ENCODE assay signal across 14 cellular contexts in the genomic region with DNA sequence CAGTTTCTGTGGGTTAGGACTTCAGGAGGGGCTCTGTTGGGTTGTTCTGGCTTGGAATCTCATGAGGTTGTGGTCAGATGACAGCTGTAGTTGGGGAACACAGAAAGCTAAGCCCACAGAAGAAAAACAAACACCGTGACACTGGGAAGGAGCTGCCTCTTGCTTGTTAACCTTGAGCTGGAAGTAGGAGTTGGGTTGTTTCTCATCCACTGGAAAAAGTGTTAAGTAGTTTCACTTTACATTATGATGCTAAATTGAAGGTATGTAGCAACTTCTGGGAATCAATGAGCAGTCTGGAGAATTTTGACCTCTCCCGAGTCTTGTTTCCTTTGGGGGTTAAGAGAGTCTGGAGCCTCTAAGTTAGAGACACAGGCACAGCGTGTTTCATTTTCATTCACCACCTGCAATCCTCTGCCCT. TPM values are rescaled to one million over a fixed set of nuclear protein-coding genes. Genes with fewer than 3 reads are reported as not detected.
DNase-seq lines count a peak whose midpoint lies in the region; ATAC-seq and TF ChIP-seq lines count a peak whose summit lies in the region.
"Had no signal": no experiment of that assay in that cellular context is flagged by ENCODE, and none has a peak within 500 bp of the region (broad histone marks: within the 10 kb centered on the region; RNA-seq: fewer than 3 reads in every experiment).

No MANE protein-coding gene starts in this region.

- H3K27me3 Mint-ChIP-seq in chondrocyte (ENCODE audit: low read depth): no peaks in the 10 kb centered on the region

- peaks cover 5% of the 10 kb centered on the region for H3K36me3 Mint-ChIP-seq in chondrocyte (ENCODE audit: low read depth)

- no TSS peak for BruUV-seq in IMR-90 (replicated peaks; lab: Mats Ljungman, UMichigan)

- no peak overlapping the region for H3K4me3 Mint-ChIP-seq in chondrocyte (ENCODE audit: unreplicated experiment)
- H3K4me3 Mint-ChIP-seq: activated T-cell treated with anti-CD3 and anti-CD28 coated beads, Interleukin-2, amount 50 U/mL, for 4 hours had no signal

- H3K4me1 ChIP-seq in IMR-90 (ENCODE audit: control insufficient read depth, insufficient read depth, low read length) (peaks cover 5% of the 10 kb centered on the region; the same call in 1 of the 2 replicates), mesenchymal stem cell (ENCODE audit: control insufficient read depth, insufficient read depth, low read depth, low read length) (peaks cover 8% of the 10 kb centered on the region)
- H3K4me1 ChIP-seq: foreskin keratinocyte, Peyer's patch had no signal

- POLR2A ChIA-PET in IMR-90 (lab: Charles Lee; ENCODE audit: unreplicated experiment): no interaction called here

- H3K23ac ChIP-seq in IMR-90 (ENCODE audit: low read depth, low read length) (0 out of 2 replicates have a peak overlapping the region, but pooled peaks have one; percentile 8), mesenchymal stem cell (ENCODE audit: low read length in 2 of 2) (no peak overlapping the region)

- ATAC-seq in IMR-90 (ENCODE audit: low read depth): peak; percentile 88
- no peak for ATAC-seq in GM18498 (IDR thresholded peaks at IDR 0.05; ENCODE audit: unreplicated experiment)
- ATAC-seq: activated T-cell treated with anti-CD3 and anti-CD28 coated beads, Interleukin-2, amount 50 U/mL, for 4 hours; foreskin keratinocyte; left lobe of liver had no signal

- dilution Hi-C loops in IMR-90 (cut with HindIII; ENCODE audit: low sequenced_read_pairs, unreplicated experiment): no loop called here

- H3K4ac ChIP-seq in IMR-90 (ENCODE audit: low read depth, low read length): no peak overlapping the region
- H3K4ac ChIP-seq in mesenchymal stem cell (ENCODE audit: low read depth in 1 of 2, low read length in 2 of 2): no peak overlapping the region

- no peak overlapping the region for H4K8ac ChIP-seq in IMR-90 (ENCODE audit: low read depth in 2 of 2, low read length in 2 of 2)
- no peak overlapping the region for H4K8ac ChIP-seq in mesenchymal stem cell (ENCODE audit: low read length)

- H3K14ac ChIP-seq in IMR-90 (replicated peaks; ENCODE audit: low read depth, low read length): no peak overlapping the region
- no peak overlapping the region for H3K14ac ChIP-seq in mesenchymal stem cell (ENCODE audit: low read length in 2 of 2)

- H3K4me3 ChIP-seq in AG10803 (ENCODE audit: low read length) (no peak overlapping the region), IMR-90 (ENCODE audit: insufficient read depth, low read depth, low read length) (no peak overlapping the region), mesenchymal stem cell (ENCODE audit: insufficient read depth in 1 of 2, low read depth in 1 of 2, low read length in 2 of 2) (no peak overlapping the region)
- H3K4me3 ChIP-seq: Peyer's patch, upper lobe of left lung had no signal

- H2BK5ac ChIP-seq in IMR-90 (ENCODE audit: low read depth, low read length, poor library complexity, severe bottlenecking) (no peak overlapping the region), mesenchymal stem cell (ENCODE audit: low read depth, low read length, poor library complexity, severe bottlenecking) (no peak overlapping the region)

- H3K9me3 ChIP-seq in IMR-90 (ENCODE audit: control insufficient read depth, insufficient read depth, low read length) (no peaks in the 10 kb centered on the region), mesenchymal stem cell (ENCODE audit: control insufficient read depth, low read length) (no peaks in the 10 kb centered on the region)
- H3K9me3 ChIP-seq: Peyer's patch, upper lobe of left lung had no signal

- no CpG with 5 or more reads among the region's 3 CpGs for WGBS in IMR-90 (ENCODE audit: extremely low coverage in 2 of 2, insufficient read length in 1 of 2), 2 experiments
- 70% methylated on average over 3 of the region's 3 CpGs for WGBS in mesenchymal stem cell

- intact Hi-C loops in IMR-90 (cut with micrococcal nuclease): no loop called here

- H2AFZ ChIP-seq in IMR-90 (replicated peaks; ENCODE audit: low read length, poor library complexity): no peak overlapping the region
- no peak overlapping the region for H2AFZ ChIP-seq in mesenchymal stem cell (ENCODE audit: low read depth, low read length)

- H2BK120ac ChIP-seq in IMR-90 (ENCODE audit: low read depth, low read length) (no peak overlapping the region), mesenchymal stem cell (ENCODE audit: low read depth, low read length) (no peak overlapping the region)

- no peak overlapping the region for H3K18ac ChIP-seq in IMR-90 (ENCODE audit: low read depth, low read length)
- H3K18ac ChIP-seq in mesenchymal stem cell (ENCODE audit: low read depth in 1 of 2, low read length in 2 of 2): no peak overlapping the region

- TF ChIP-seq CTCF in AG10803 (conservative IDR thresholded peaks at IDR 0.05; ENCODE audit: low read length) (no peak), IMR-90 (conservative IDR thresholded peaks at IDR 0.05; ENCODE audit: low read depth, low read length) (no peak), chondrocyte (IDR thresholded peaks at IDR 0.05) (no peak)

- no peak overlapping the region for H2AK5ac ChIP-seq in IMR-90 (ENCODE audit: low read depth, low read length)
- H2AK5ac ChIP-seq in mesenchymal stem cell (ENCODE audit: low read length, severe bottlenecking): peak overlapping the region; percentile 53

- H4K20me1 ChIP-seq in IMR-90 (ENCODE audit: insufficient read depth, low read length): peaks cover 32% of the 10 kb centered on the region

- TF ChIP-seq RAD21 in IMR-90 (IDR thresholded peaks at IDR 0.05; ENCODE audit: low read length): no peak

- H3K4me2 ChIP-seq in IMR-90 (ENCODE audit: low read depth, low read length) (peak overlapping the region; percentile 43), mesenchymal stem cell (ENCODE audit: low read length, poor library complexity, severe bottlenecking) (no peak overlapping the region)

- peaks cover 8% of the 10 kb centered on the region; the same call in 1 of the 2 replicates for H3K9me1 ChIP-seq in IMR-90 (ENCODE audit: insufficient read depth, low read length)

- H3K4me1 Mint-ChIP-seq in chondrocyte (ENCODE audit: low read depth): peaks cover 21% of the 10 kb centered on the region

- H4K5ac ChIP-seq in IMR-90 (ENCODE audit: low read depth, low read length): no peak overlapping the region

- in situ Hi-C loops in IMR-90 (cut with MboI; ENCODE audit: low sequenced_read_pairs): no loop called here

- CTCF ChIA-PET in IMR-90 (lab: Yijun Ruan, JAX): interaction anchor here (1.6 kb wide), 1 partner anchor 11 kb away, joined by 4 read pairs; no protein-coding TSS in a partner anchor

- H2BK20ac ChIP-seq in IMR-90 (ENCODE audit: low read depth, low read length): no peak overlapping the region

- DNase-seq in AG10803 (ENCODE audit: low read depth): peak; percentile 15
- DNase-seq in IMR-90: peak; percentile 80
- DNase-seq in chondrocyte (ENCODE audit: low spot score): no peak
- DNase-seq in mesenchymal stem cell: peak; percentile 81
- DNase-seq in NCI-H1092 treated with DMSO at 0.1 percent for 48 hours (lab: John Stamatoyannopoulos, UW): no peak
- DNase-seq in A172 (ENCODE audit: low spot score): no peak
- no peak for DNase-seq in NOMO-1 treated with dmso at 0.1 percent for 144 hours (lab: John Stamatoyannopoulos, UW; ENCODE audit: unreplicated experiment)
- DNase-seq: activated T-cell treated with anti-CD3 and anti-CD28 coated beads, Interleukin-2, amount 50 U/mL, for 4 hours; central memory CD4-positive, alpha-beta T cell; foreskin keratinocyte; Peyer's patch; upper lobe of left lung had no signal

- H3K36me3 ChIP-seq in IMR-90 (ENCODE audit: control insufficient read depth, insufficient read depth, low read length): peaks cover under 1% of the 10 kb centered on the region
- peaks cover 0 to 18% of the 10 kb centered on the region in 2 experiments for H3K36me3 ChIP-seq in mesenchymal stem cell (ENCODE audit: control insufficient read depth in 1 of 2, insufficient read depth in 2 of 2, low read depth in 1 of 2, low read length in 2 of 2)
- H3K36me3 ChIP-seq: Peyer's patch had no signal

- H3K27ac ChIP-seq in IMR-90 (ENCODE audit: insufficient read depth, low read length) (no peak overlapping the region), mesenchymal stem cell (ENCODE audit: low read length, poor library complexity, severe bottlenecking) (peak overlapping the region; percentile 59)
- H3K27ac ChIP-seq: foreskin keratinocyte, Peyer's patch, upper lobe of left lung had no signal

- no peak overlapping the region for H3K56ac ChIP-seq in IMR-90 (ENCODE audit: extremely low read depth, insufficient read depth, low read length)

- no peak overlapping the region for H2BK15ac ChIP-seq in IMR-90 (ENCODE audit: low read depth, low read length)
- no peak overlapping the region for H2BK15ac ChIP-seq in mesenchymal stem cell (ENCODE audit: low read depth, poor library complexity, severe bottlenecking)

- H4K91ac ChIP-seq in IMR-90 (ENCODE audit: insufficient read depth, low read depth, low read length) (no peak overlapping the region), mesenchymal stem cell (ENCODE audit: low read length) (no peak overlapping the region)

- no peak overlapping the region for H2AK9ac ChIP-seq in IMR-90 (replicated peaks; ENCODE audit: low read depth, low read length, poor library complexity)

- H3K9me3 Mint-ChIP-seq in chondrocyte (ENCODE audit: low read depth): no peaks in the 10 kb centered on the region
- H3K9me3 Mint-ChIP-seq: activated T-cell treated with anti-CD3 and anti-CD28 coated beads, Interleukin-2, amount 50 U/mL, for 4 hours had no signal

- peak overlapping the region; percentile 88 for H3K27ac Mint-ChIP-seq in chondrocyte (ENCODE audit: unreplicated experiment)

- no peak overlapping the region for H2BK12ac ChIP-seq in mesenchymal stem cell (ENCODE audit: low read length in 2 of 2)

- H3K79me1 ChIP-seq in IMR-90 (ENCODE audit: low read depth in 1 of 2, low read length in 2 of 2): peaks cover 44 to 72% of the 10 kb centered on the region in 2 experiments
- H3K79me1 ChIP-seq in mesenchymal stem cell (replicated peaks; ENCODE audit: low read length, poor library complexity, severe bottlenecking): peaks cover 10% of the 10 kb centered on the region

- TF ChIP-seq POLR2A in IMR-90 (IDR thresholded peaks at IDR 0.05; ENCODE audit: low read depth, low read length): no peak

- no peaks in the 10 kb centered on the region for H3K27me3 ChIP-seq in IMR-90 (ENCODE audit: control insufficient read depth, insufficient read depth, low read length)
- no peaks in the 10 kb centered on the region for H3K27me3 ChIP-seq in mesenchymal stem cell (ENCODE audit: control insufficient read depth in 1 of 2, insufficient read depth in 1 of 2, low read length in 2 of 2)
- H3K27me3 ChIP-seq: foreskin keratinocyte, Peyer's patch, upper lobe of left lung had no signal

- H3K9ac ChIP-seq in IMR-90 (ENCODE audit: low read depth, low read length) (no peak overlapping the region), mesenchymal stem cell (ENCODE audit: low read length) (no peak overlapping the region)

RNA-seq across cellular contexts. Expression of gene HACD3, which starts 20.4 kb away (rescaled TPM):
- 131 and 169 TPM in 2 replicates for total RNA-seq in IMR-90 (2012; rRNA removed)
- polyA plus RNA-seq in IMR-90 (2012; rRNA removed): 56.7 and 60.9 TPM in 2 replicates
- polyA plus RNA-seq in IMR-90 (2012; cell fraction: cytosol; rRNA removed): 21.5 and 25.8 TPM in 2 replicates
- 8.2 and 21.9 TPM in 2 replicates for polyA plus RNA-seq in IMR-90 (2012; cell fraction: nucleus; rRNA removed; ENCODE audit: low replicate concordance)
- total RNA-seq in chondrocyte: 68.2 to 80.4 TPM (median 69.9 TPM) in 3 replicates
- polyA plus RNA-seq in mesenchymal stem cell (2013, experiment 1 of 2): 73.7 TPM
- 76.8 TPM for polyA plus RNA-seq in mesenchymal stem cell (2013, experiment 2 of 2)
- 148 and 149 TPM in 2 replicates for total RNA-seq in A172 (2014; rRNA removed; shearing (Covaris generic))

RNA-seq across cellular contexts. Expression of gene DPP8, which starts 33.2 kb away (rescaled TPM):
- 29.4 and 35.6 TPM in 2 replicates for total RNA-seq in IMR-90 (2012; rRNA removed)
- polyA plus RNA-seq in IMR-90 (2012; rRNA removed): 10.1 and 10.7 TPM in 2 replicates
- 4.5 and 4.8 TPM in 2 replicates for polyA plus RNA-seq in IMR-90 (2012; cell fraction: cytosol; rRNA removed)
- polyA plus RNA-seq in IMR-90 (2012; cell fraction: nucleus; rRNA removed; ENCODE audit: low replicate concordance): 4.1 and 15.2 TPM in 2 replicates
- total RNA-seq in chondrocyte: 26.5 to 31.8 TPM (median 31.3 TPM) in 3 replicates
- polyA plus RNA-seq in mesenchymal stem cell (2013, experiment 1 of 2): 20.7 TPM
- 21.8 TPM for polyA plus RNA-seq in mesenchymal stem cell (2013, experiment 2 of 2)
- 20.6 and 29.0 TPM in 2 replicates for total RNA-seq in A172 (2014; rRNA removed; shearing (Covaris generic))

Comparison
In these comparisons a context has a peak if more than half of its experiments do, and no peak if none do; other contexts are left out.
1. DNase-seq: peak in AG10803 (single experiment), IMR-90 (single experiment) and mesenchymal stem cell (single experiment); none in chondrocyte (single experiment), NCI-H1092 treated with DMSO at 0.1 percent for 48 hours (single experiment), A172 (single experiment) and NOMO-1 treated with dmso at 0.1 percent for 144 hours (single experiment).